Comparison of ENCODE assay signal across 7 cellular contexts in genomic region chr11:48109046-48109666, GRCh38.
DNase-seq lines count a peak whose midpoint lies in the region; ATAC-seq, FAIRE-seq and TF ChIP-seq lines count a peak whose summit lies in the region.

No MANE protein-coding gene starts in this region.

- peak overlapping the region; percentile 16 to 35 (median 33) for H3K4me3 ChIP-seq in Peyer's patch

- no peaks in the 10 kb centered on the region for H3K36me3 ChIP-seq in Peyer's patch

- TF ChIP-seq CTCF in Peyer's patch (IDR thresholded peaks at IDR 0.05), result peak in 4 of 6 experiments; percentile 50 to 64 (median 57)

- no peak for ATAC-seq in HG02642 (IDR thresholded peaks at IDR 0.05; ENCODE audit: poor library complexity, unreplicated experiment)

- H3K27ac ChIP-seq in Peyer's patch, result peak overlapping the region; percentile 32 to 79 (median 65)
- peak overlapping the region; percentile 34 for H3K27ac ChIP-seq in cingulate gyrus (ENCODE audit: low read depth, low read length)

- H3K9me3 ChIP-seq in Peyer's patch, result no peaks in the 10 kb centered on the region

- DNase-seq in EL (peak; percentile 69), KG1 (lab: John Stamatoyannopoulos, UW) (peak; percentile 13), Peyer's patch (no peak), medulla oblongata (ENCODE audit: extremely low spot score) (peak; percentile 72), urothelium cell line (ENCODE audit: low spot score) (peak; percentile 71)

- no peaks in the 10 kb centered on the region for H3K27me3 ChIP-seq in Peyer's patch

- peaks cover 0 to 28% (median 19%) of the 10 kb centered on the region in 4 donors for H3K4me1 ChIP-seq in Peyer's patch

- FAIRE-seq in urothelium cell line (lab: Jason Lieb, UNC), result no peak

- TF ChIP-seq POLR2A in Peyer's patch (IDR thresholded peaks at IDR 0.05), result no peak

Comparison
In these comparisons a context has a peak if more than half of its experiments do, and no peak if none do; other contexts are left out.
1. DNase-seq: peak in EL (single experiment), KG1 (single experiment), medulla oblongata (single experiment) and urothelium cell line (single experiment); none in Peyer's patch (0 of 3).